1 cellular context compared by ENCODE assay signal in the genomic region with DNA sequence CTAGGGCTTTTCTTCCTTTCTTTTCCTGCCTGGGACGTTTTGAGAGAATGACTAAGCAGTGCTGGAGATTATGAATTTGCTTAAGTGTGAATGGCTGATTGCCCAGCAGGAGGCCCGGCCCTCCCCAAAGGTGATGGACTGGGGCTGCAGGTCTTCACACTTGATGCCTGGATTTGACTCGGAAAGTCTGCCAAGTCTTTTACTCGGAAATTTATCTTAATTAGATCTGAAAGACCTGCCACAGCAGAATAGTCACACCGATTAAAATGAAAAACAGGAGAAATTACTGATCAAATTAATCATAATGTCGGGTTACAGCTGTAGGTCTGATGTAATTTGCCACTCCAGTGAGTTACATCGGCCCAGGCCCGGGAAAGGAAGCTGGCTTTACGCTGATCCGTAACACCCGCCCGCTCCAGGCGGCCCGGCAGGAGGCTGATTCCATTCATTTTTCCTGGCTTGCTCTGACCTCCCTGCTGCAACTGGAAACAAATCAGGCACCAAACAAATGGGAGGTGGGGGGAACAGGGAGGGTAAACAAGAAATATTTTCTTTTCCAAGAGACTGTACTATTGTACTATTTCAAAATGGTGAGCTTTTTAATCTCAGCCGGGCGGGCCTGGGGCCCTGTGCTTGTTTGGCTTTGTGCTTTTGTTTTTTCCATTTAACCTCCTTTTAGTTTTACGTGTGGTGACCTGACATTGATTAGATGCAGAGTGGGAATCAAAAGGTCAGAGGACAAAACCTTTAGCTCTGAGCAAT.
TF ChIP-seq lines count a peak whose summit lies in the region.

No MANE protein-coding gene starts in this region.

TF ChIP-seq in HEK293, 187 proteins besides CTCF, POLR2A, EP300 and RAD21 (continued from another document and continues in another):
- no peak for TF ChIP-seq TSHZ1 (tag by site-specific recombination; IDR thresholded peaks at IDR 0.05; ENCODE audit: borderline replicate concordance)
- no peak for TF ChIP-seq ZNF311 (tag by site-specific recombination; IDR thresholded peaks at IDR 0.05; ENCODE audit: borderline replicate concordance)
- TF ChIP-seq ZNF239 (tag by site-specific recombination; IDR thresholded peaks at IDR 0.05) = no peak
- no peak for TF ChIP-seq ZNF624 (tag by site-specific recombination; IDR thresholded peaks at IDR 0.05)
- TF ChIP-seq ZNF350 (tag by site-specific recombination; IDR thresholded peaks at IDR 0.05) = no peak
- TF ChIP-seq ZNF521 (tag by site-specific recombination; IDR thresholded peaks at IDR 0.05) = no peak
- TF ChIP-seq ZSCAN30 (tag by site-specific recombination; IDR thresholded peaks at IDR 0.05) = 0 out of 2 replicates have a peak, but pooled peaks have one; percentile 36
- no peak for TF ChIP-seq ZNF510 (tag by site-specific recombination; IDR thresholded peaks at IDR 0.05; ENCODE audit: insufficient replicate concordance)
- no peak; the same call in 1 of the 2 replicates for TF ChIP-seq SP2 (tag by site-specific recombination; IDR thresholded peaks at IDR 0.05)
- no peak for TF ChIP-seq ZNF596 (tag by site-specific recombination; IDR thresholded peaks at IDR 0.05)
- no peak for TF ChIP-seq ZNF292 (tag by site-specific recombination; IDR thresholded peaks at IDR 0.05; ENCODE audit: borderline replicate concordance, low read depth)
- no peak for TF ChIP-seq ZNF146 (tag by site-specific recombination; IDR thresholded peaks at IDR 0.05)
- peak; percentile 95 for TF ChIP-seq ZNF600 (tag by site-specific recombination; IDR thresholded peaks at IDR 0.05)
- no peak for TF ChIP-seq ZNF776 (tag by site-specific recombination; IDR thresholded peaks at IDR 0.05; ENCODE audit: borderline replicate concordance)
- TF ChIP-seq, protein P1, sequence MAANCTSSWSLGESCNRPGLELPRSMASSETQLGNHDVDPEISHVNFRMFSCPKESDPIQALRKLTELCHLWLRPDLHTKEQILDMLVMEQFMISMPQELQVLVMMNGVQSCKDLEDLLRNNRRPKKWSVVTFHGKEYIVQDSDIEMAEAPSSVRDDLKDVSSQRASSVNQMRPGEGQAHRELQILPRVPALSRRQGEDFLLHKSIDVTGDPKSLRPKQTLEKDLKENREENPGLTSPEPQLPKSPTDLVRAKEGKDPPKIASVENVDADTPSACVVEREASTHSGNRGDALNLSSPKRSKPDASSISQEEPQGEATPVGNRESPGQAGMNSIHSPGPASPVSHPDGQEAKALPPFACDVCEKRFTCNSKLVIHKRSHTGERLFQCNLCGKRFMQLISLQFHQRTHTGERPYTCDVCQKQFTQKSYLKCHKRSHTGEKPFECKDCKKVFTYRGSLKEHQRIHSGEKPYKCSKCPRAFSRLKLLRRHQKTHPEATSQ (tag by site-specific recombination; IDR thresholded peaks at IDR 0.05) = 0 out of 2 replicates have a peak, but pooled peaks have one; percentile 40
- TF ChIP-seq OSR2 (tag by site-specific recombination; IDR thresholded peaks at IDR 0.05) = peak; percentile 84
- TF ChIP-seq HOXA7 (CRISPR knock-in tag; IDR thresholded peaks at IDR 0.05; ENCODE audit: borderline replicate concordance) = no peak
- peak; percentile 86 for TF ChIP-seq ZNF335 (tag by site-specific recombination; conservative IDR thresholded peaks at IDR 0.05)
- TF ChIP-seq BCL6B (tag by site-specific recombination; IDR thresholded peaks at IDR 0.05) = no peak
- no peak for TF ChIP-seq ZNF791 (tag by site-specific recombination; IDR thresholded peaks at IDR 0.05)
- TF ChIP-seq, protein P2, sequence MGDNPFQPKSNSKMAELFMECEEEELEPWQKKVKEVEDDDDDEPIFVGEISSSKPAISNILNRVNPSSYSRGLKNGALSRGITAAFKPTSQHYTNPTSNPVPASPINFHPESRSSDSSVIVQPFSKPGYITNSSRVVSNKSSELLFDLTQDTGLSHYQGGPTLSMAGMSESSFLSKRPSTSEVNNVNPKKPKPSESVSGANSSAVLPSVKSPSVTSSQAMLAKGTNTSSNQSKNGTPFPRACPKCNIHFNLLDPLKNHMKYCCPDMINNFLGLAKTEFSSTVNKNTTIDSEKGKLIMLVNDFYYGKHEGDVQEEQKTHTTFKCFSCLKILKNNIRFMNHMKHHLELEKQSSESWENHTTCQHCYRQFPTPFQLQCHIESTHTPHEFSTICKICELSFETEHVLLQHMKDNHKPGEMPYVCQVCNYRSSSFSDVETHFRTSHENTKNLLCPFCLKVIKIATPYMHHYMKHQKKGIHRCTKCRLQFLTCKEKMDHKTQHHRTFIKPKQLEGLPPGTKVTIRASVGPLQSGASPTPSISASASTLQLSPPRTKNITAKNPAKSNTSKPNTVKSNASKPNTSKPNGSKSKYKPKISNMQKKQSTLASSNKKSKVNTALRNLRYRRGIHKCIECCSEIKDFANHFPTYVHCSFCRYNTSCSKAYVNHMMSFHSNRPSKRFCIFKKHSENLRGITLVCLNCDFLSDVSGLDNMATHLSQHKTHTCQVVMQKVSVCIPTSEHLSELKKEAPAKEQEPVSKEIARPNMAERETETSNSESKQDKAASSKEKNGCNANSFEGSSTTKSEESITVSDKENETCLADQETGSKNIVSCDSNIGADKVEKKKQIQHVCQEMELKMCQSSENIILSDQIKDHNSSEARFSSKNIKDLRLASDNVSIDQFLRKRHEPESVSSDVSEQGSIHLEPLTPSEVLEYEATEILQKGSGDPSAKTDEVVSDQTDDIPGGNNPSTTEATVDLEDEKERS (tag by site-specific recombination; IDR thresholded peaks at IDR 0.05) = no peak
- no peak for TF ChIP-seq HOXC10 (CRISPR knock-in tag; IDR thresholded peaks at IDR 0.05)
- TF ChIP-seq ZNF366 (tag by site-specific recombination; conservative IDR thresholded peaks at IDR 0.05) = 0 out of 2 replicates have a peak, but pooled peaks have one; percentile 28
- no peak for TF ChIP-seq ZNF830 (tag by site-specific recombination; IDR thresholded peaks at IDR 0.05; ENCODE audit: low read depth)
- TF ChIP-seq ZNF266 (tag by site-specific recombination; IDR thresholded peaks at IDR 0.05; ENCODE audit: low read depth) = no peak
- no peak for TF ChIP-seq ZNF26 (tag by site-specific recombination; IDR thresholded peaks at IDR 0.05)
- no peak for TF ChIP-seq GLI4 (tag by site-specific recombination; IDR thresholded peaks at IDR 0.05)
- no peak for TF ChIP-seq ZNF274 (IDR thresholded peaks at IDR 0.05; ENCODE audit: low read length)
- no peak for TF ChIP-seq ZNF274 (tag by site-specific recombination; IDR thresholded peaks at IDR 0.05; ENCODE audit: borderline replicate concordance)
- TF ChIP-seq ZNF2 (tag by site-specific recombination; IDR thresholded peaks at IDR 0.05) = no peak
- peak; percentile 74 for TF ChIP-seq ZNF24 (tag by site-specific recombination; IDR thresholded peaks at IDR 0.05)
- TF ChIP-seq ZNF704 (tag by site-specific recombination; IDR thresholded peaks at IDR 0.05) = no peak
- TF ChIP-seq ZNF140 (tag by site-specific recombination; IDR thresholded peaks at IDR 0.05) = no peak
- TF ChIP-seq ZNF133 (tag by site-specific recombination; IDR thresholded peaks at IDR 0.05) = no peak
- no peak for TF ChIP-seq YY2 (tag by site-specific recombination; IDR thresholded peaks at IDR 0.05)
- no peak for TF ChIP-seq ZBTB48 (tag by site-specific recombination; IDR thresholded peaks at IDR 0.05)
- peak; percentile 55; the same call in 1 of the 2 replicates for TF ChIP-seq ZNF660 (tag by site-specific recombination; IDR thresholded peaks at IDR 0.05)
- peak; percentile 78 for TF ChIP-seq ZIC2 (tag by site-specific recombination; IDR thresholded peaks at IDR 0.05)
- no peak for TF ChIP-seq PRDM1 (tag by site-specific recombination; IDR thresholded peaks at IDR 0.05)
- TF ChIP-seq REPIN1 (tag by site-specific recombination; IDR thresholded peaks at IDR 0.05; ENCODE audit: low read depth) = no peak
- peak; percentile 46; the same call in 1 of the 2 replicates for TF ChIP-seq GLI2 (tag by site-specific recombination; IDR thresholded peaks at IDR 0.05; ENCODE audit: borderline replicate concordance, low read depth)
- peak; percentile 37; the same call in 1 of the 2 replicates for TF ChIP-seq PRDM4 (tag by site-specific recombination; IDR thresholded peaks at IDR 0.05)
- TF ChIP-seq KLF8 (tag by site-specific recombination; IDR thresholded peaks at IDR 0.05) = no peak
- TF ChIP-seq KLF1 (tag by site-specific recombination; IDR thresholded peaks at IDR 0.05) = no peak
- no peak for TF ChIP-seq SCRT1 (tag by site-specific recombination; IDR thresholded peaks at IDR 0.05; ENCODE audit: borderline replicate concordance)
- TF ChIP-seq SETDB1 (IDR thresholded peaks at IDR 0.05; ENCODE audit: insufficient read length, low read length) = no peak
